ENCODE assay signal across 17 cellular contexts in genomic region chr10:13681095-13681494, GRCh38.
DNase-seq lines count a peak whose midpoint lies in the region; ATAC-seq and TF ChIP-seq lines count a peak whose summit lies in the region.
"Had no signal": no experiment of that assay in that cellular context is flagged by ENCODE, and none has a peak within 500 bp of the region (broad histone marks: within the 10 kb centered on the region; RNA-seq: fewer than 3 reads in every experiment).

No MANE protein-coding gene starts in this region.

- no peak for TF ChIP-seq POLR2A in body of pancreas (IDR thresholded peaks at IDR 0.05)
- no peak for TF ChIP-seq POLR2A in thyroid gland (IDR thresholded peaks at IDR 0.05)

- H3K27me3 Mint-ChIP-seq in nephron progenitor cell (ENCODE audit: low read depth, poor library complexity): peaks cover 2% of the 10 kb centered on the region

- H3K4me1 ChIP-seq in body of pancreas (peaks cover 19% of the 10 kb centered on the region), thyroid gland (peaks cover 6 to 11% of the 10 kb centered on the region in 2 donors)
- H3K4me1 ChIP-seq: colonic mucosa had no signal

- no peaks in the 10 kb centered on the region for H3K9me3 Mint-ChIP-seq in nephron progenitor cell
- H3K9me3 Mint-ChIP-seq: CD8-positive, alpha-beta memory T cell; neural progenitor cell had no signal

- no peaks in the 10 kb centered on the region for H3K27me3 ChIP-seq in body of pancreas
- H3K27me3 ChIP-seq in thyroid gland: no peaks in the 10 kb centered on the region
- H3K27me3 ChIP-seq: colonic mucosa, neural progenitor cell had no signal

- DNase-seq in DMS53 treated with DMSO at 0.1 percent for 48 hours (lab: John Stamatoyannopoulos, UW; ENCODE audit: unreplicated experiment) (peak; percentile 19), NCI-H2081 (lab: John Stamatoyannopoulos, UW) (peak; percentile 38 to 77), body of pancreas (no peak), nephron progenitor cell (no peak), NCI-H82 (lab: John Stamatoyannopoulos, UW) (no peak), T-helper 9 cell (no peak), thyroid gland (no peak), middle frontal gyrus (ENCODE audit: extremely low spot score, low spot score) (no peak)
- DNase-seq: activated CD4-positive, alpha-beta T cell treated with anti-CD3 and anti-CD28 coated beads for 4 hours; CD8-positive, alpha-beta memory T cell; colonic mucosa; head of caudate nucleus; left ventricle myocardium superior; NCI-H2227 treated with DMSO at 0.1 percent for 48 hours; SW 1271 had no signal

- H3K4me3 Mint-ChIP-seq in nephron progenitor cell: no peak overlapping the region
- H3K4me3 Mint-ChIP-seq: CD8-positive, alpha-beta memory T cell; neural progenitor cell had no signal

- peaks cover 82% of the 10 kb centered on the region for H3K4me1 Mint-ChIP-seq in nephron progenitor cell
- H3K4me1 Mint-ChIP-seq: CD8-positive, alpha-beta memory T cell had no signal

- no peak for TF ChIP-seq CTCF in body of pancreas (IDR thresholded peaks at IDR 0.05)
- no peak for TF ChIP-seq CTCF in nephron progenitor cell (IDR thresholded peaks at IDR 0.05)
- TF ChIP-seq CTCF in thyroid gland (IDR thresholded peaks at IDR 0.05): no peak

- H3K36me3 ChIP-seq in body of pancreas (replicated peaks in 1 of 2; ENCODE audit: insufficient read depth in 1 of 2, low read depth in 2 of 2) (no peaks in the 10 kb centered on the region), thyroid gland (no peaks in the 10 kb centered on the region)
- H3K36me3 ChIP-seq: neural progenitor cell had no signal

- H3K4me3 ChIP-seq in body of pancreas (no peak overlapping the region), thyroid gland (replicated peaks in 1 of 3) (no peak overlapping the region)
- H3K4me3 ChIP-seq: colonic mucosa, neural progenitor cell had no signal

- peak; percentile 22 for ATAC-seq in body of pancreas
- ATAC-seq: left ventricle myocardium superior had no signal

- WGBS in body of pancreas, 2 donors: 41 to 43% methylated on average over 4 of the region's 4 CpGs
- WGBS in thyroid gland, 2 donors: 66 to 71% methylated on average over 4 of the region's 4 CpGs

- peak overlapping the region; percentile 6 for H3K27ac Mint-ChIP-seq in nephron progenitor cell
- H3K27ac Mint-ChIP-seq: neural progenitor cell had no signal

- H3K36me3 Mint-ChIP-seq in nephron progenitor cell (ENCODE audit: low read depth): peaks cover 76% of the 10 kb centered on the region
- H3K36me3 Mint-ChIP-seq: CD8-positive, alpha-beta memory T cell had no signal

- H3K9me3 ChIP-seq in body of pancreas (no peaks in the 10 kb centered on the region), thyroid gland (no peaks in the 10 kb centered on the region)
- H3K9me3 ChIP-seq: colonic mucosa had no signal

- intact Hi-C loops in body of pancreas (cut with DNase I): no loop called here
- intact Hi-C loops in thyroid gland (cut with DNase I): no loop called here

- H3K27ac ChIP-seq in body of pancreas: no peak overlapping the region
- H3K27ac ChIP-seq in thyroid gland: no peak overlapping the region
- H3K27ac ChIP-seq: colonic mucosa, neural progenitor cell, RWPE1 had no signal

Comparison
In these comparisons a context has a peak if more than half of its experiments do, and no peak if none do; other contexts are left out.
1. DNase-seq: peak in DMS53 treated with DMSO at 0.1 percent for 48 hours (single experiment) and NCI-H2081 (2 of 2); none in body of pancreas (0 of 4), nephron progenitor cell (single experiment), NCI-H82 (single experiment), T-helper 9 cell (single experiment), thyroid gland (0 of 2) and middle frontal gyrus (single experiment).